Comparison of ENCODE assay signal across 1 cellular context in the genomic region with DNA sequence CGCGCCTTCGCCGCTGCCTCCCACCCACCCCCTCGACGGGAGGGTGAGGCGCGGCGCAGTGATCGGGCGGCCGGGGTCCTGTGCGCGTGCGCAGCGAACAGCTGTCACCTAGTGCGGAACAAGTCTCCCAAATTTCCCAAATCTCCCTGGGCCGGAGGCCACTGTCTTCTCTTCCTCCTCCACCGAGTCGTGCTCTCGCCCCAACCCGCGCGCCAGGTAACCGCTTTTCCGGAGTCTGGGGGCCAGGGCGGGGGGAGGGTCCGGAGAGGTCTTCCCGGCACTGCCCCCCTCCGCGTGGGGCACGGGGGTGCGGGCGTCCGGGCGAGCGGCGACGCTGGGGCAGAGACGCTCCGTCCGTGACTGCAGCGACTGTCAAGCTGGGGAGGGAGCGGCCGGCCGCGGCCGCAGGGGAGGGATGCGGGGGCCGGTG.
TF ChIP-seq lines count a peak whose summit lies in the region.

No MANE protein-coding gene starts in this region.

TF ChIP-seq in endothelial cell of umbilical vein, 7 proteins besides CTCF, POLR2A, EP300 and RAD21 (continued from another document):
- TF ChIP-seq JUN (IDR thresholded peaks at IDR 0.05; ENCODE audit: borderline replicate concordance, insufficient read depth, insufficient read length, low read depth) (no peak), EZH2 (IDR thresholded peaks at IDR 0.05; ENCODE audit: borderline replicate concordance, low read depth, low read length, severe bottlenecking) (no peak), POLR2AphosphoS5 (IDR thresholded peaks at IDR 0.05; ENCODE audit: insufficient read depth, low read depth, low read length) (no peak)
